8 cellular contexts compared by ENCODE assay signal in the genomic region with DNA sequence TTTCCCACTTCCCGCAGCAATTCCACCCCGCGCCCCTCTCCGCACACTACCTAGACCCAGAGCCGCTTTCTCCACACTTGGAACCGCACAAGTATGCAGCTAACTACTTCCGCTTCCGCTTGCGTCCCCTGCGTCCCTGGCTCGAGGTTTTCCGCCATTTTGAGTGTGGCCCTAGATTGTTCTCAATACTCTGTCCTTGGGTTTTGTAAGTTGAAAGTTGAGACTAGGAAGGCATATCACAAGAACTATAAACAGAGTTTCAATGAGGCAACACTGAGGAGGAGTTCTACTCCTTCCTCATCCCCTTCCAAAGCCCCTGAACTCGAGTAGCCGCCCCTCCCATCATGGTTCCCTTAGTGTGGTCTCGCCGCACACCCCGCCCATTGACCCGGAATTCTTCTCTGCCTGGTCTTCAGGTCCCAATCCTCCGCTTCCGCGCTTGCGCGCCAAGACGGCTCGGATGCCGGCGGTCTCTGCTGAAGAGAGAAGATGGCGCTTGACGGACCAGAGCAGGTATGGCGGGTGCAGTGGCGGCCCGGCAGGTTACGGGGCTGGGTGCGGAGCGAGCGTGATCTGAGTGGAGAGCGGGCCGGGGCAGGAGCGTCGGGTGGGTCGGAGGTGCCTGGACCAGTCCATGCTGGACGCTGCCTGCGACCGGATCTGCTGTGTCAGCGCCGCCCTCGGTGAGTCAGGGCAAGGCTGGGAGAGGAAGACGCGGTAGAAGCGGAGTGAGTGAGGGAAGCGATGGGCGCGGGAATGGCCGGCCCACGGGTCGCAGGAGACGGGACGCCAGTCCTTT. TPM values are rescaled to one million over a fixed set of nuclear protein-coding genes. Genes with fewer than 3 reads are reported as not detected.
DNase-seq lines count a peak whose midpoint lies in the region; ATAC-seq and TF ChIP-seq lines count a peak whose summit lies in the region.

A gene with protein sequence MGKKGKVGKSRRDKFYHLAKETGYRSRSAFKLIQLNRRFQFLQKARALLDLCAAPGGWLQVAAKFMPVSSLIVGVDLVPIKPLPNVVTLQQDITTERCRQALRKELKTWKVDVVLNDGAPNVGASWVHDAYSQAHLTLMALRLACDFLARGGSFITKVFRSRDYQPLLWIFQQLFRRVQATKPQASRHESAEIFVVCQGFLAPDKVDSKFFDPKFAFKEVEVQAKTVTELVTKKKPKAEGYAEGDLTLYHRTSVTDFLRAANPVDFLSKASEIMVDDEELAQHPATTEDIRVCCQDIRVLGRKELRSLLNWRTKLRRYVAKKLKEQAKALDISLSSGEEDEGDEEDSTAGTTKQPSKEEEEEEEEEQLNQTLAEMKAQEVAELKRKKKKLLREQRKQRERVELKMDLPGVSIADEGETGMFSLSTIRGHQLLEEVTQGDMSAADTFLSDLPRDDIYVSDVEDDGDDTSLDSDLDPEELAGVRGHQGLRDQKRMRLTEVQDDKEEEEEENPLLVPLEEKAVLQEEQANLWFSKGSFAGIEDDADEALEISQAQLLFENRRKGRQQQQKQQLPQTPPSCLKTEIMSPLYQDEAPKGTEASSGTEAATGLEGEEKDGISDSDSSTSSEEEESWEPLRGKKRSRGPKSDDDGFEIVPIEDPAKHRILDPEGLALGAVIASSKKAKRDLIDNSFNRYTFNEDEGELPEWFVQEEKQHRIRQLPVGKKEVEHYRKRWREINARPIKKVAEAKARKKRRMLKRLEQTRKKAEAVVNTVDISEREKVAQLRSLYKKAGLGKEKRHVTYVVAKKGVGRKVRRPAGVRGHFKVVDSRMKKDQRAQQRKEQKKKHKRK (minus strand): TSS at position 662 of the 799 bp plus-strand sequence. CDS start 761 bp downstream, outside the sequence.
A gene (plus strand): TSS at position 430 of the 799 bp plus-strand sequence. CDS start 60 bp downstream, at position 490.

- no peaks in the 10 kb centered on the region for H3K27me3 ChIP-seq in right cardiac atrium (ENCODE audit: control insufficient read depth, insufficient read depth)
- H3K27me3 ChIP-seq in uterus = no peaks in the 10 kb centered on the region

- H3K9me3 ChIP-seq in T-helper 17 cell (ENCODE audit: control insufficient read depth, low read length, poor library complexity, severe bottlenecking) (peaks cover 2% of the 10 kb centered on the region), right cardiac atrium (ENCODE audit: control insufficient read depth, low read length) (no peaks in the 10 kb centered on the region), uterus (no peaks in the 10 kb centered on the region)

- peak within 1 kb of the TSS; percentile 100 for H3K27ac ChIP-seq in angular gyrus (ENCODE audit: low read depth, low read length)
- H3K27ac ChIP-seq in right cardiac atrium (ENCODE audit: low read length) = peak within 1 kb of the TSS; percentile 86
- peak within 1 kb of the TSS; percentile 94 to 97 for H3K27ac ChIP-seq in uterus

- TF ChIP-seq CTCF in uterus (IDR thresholded peaks at IDR 0.05) = peak; percentile 23 to 58 (median 34)

- H3K36me3 Mint-ChIP-seq in T-helper 17 cell (ENCODE audit: low read depth) = peaks cover 17% of the 10 kb centered on the region

- peak within 1 kb of the TSS; percentile 99 for H3K4me3 Mint-ChIP-seq in T-helper 17 cell

- peak; percentile 54 to 79 for TF ChIP-seq POLR2A in uterus (IDR thresholded peaks at IDR 0.05)

- DNase-seq in NCI-H1694 treated with DMSO at 0.1 percent for 48 hours (lab: John Stamatoyannopoulos, UW) (peak; percentile 96), T-helper 17 cell (peak; percentile 91 to 93 (median 92)), right cardiac atrium (peak; percentile 96 to 98 (median 98)), pulmonary artery endothelial cell (ENCODE audit: low read depth, low spot score) (peak; percentile 84), uterus (peak; percentile 94 to 95)

- intact Hi-C loops in right cardiac atrium (cut with DNase I) = no loop called here
- intact Hi-C loops in uterus (cut with DNase I; ENCODE audit: low total_unique reads) = no loop called here

- ATAC-seq in GM18498 (IDR thresholded peaks at IDR 0.05; ENCODE audit: unreplicated experiment) (peak; percentile 88), HG02938 (IDR thresholded peaks at IDR 0.05; ENCODE audit: unreplicated experiment) (peak; percentile 88), T-helper 17 cell (peak; percentile 94), right cardiac atrium (peak; percentile 94)

- no peaks in the 10 kb centered on the region for H3K27me3 Mint-ChIP-seq in T-helper 17 cell

- H3K4me1 ChIP-seq in right cardiac atrium (ENCODE audit: control insufficient read depth, insufficient read depth, low read length) = no peaks in the 10 kb centered on the region
- H3K4me1 ChIP-seq in uterus = peaks cover 3 to 10% of the 10 kb centered on the region in 2 donors

- no peaks in the 10 kb centered on the region for H3K36me3 ChIP-seq in uterus

- H3K4me3 ChIP-seq in right cardiac atrium (ENCODE audit: low read length) (peak within 1 kb of the TSS; percentile 50), uterus (peak within 1 kb of the TSS; percentile 91 to 94)

- WGBS in right cardiac atrium = under 1% methylated on average over 58 of the region's 58 CpGs

- peak within 1 kb of the TSS; percentile 99 for H3K27ac Mint-ChIP-seq in T-helper 17 cell

- peaks cover 60% of the 10 kb centered on the region for H3K4me1 Mint-ChIP-seq in T-helper 17 cell

RNA-seq across cellular contexts. Expression of the first gene that starts in this region (rescaled TPM):
- 10 to 100 TPM; 44.2 to 54.3 TPM for total RNA-seq in T-helper 17 cell
- 10 to 100 TPM; 34.2 to 52.3 (median 38.2) TPM for total RNA-seq in right cardiac atrium
- polyA plus RNA-seq in right cardiac atrium = 17.2 TPM
- 64.3 and 102 TPM in 2 replicates for total RNA-seq in pulmonary artery endothelial cell
- total RNA-seq in uterus = 10 to 100 TPM; 29.7 to 64.7 (median 53.3) TPM

RNA-seq across cellular contexts. Expression of the second gene that starts in this region (rescaled TPM):
- 10 to 100 TPM; 83.5 to 92.2 TPM for total RNA-seq in T-helper 17 cell
- 100 to 1,000 TPM; 141 to 159 (median 147) TPM for total RNA-seq in right cardiac atrium
- polyA plus RNA-seq in right cardiac atrium = 175 TPM
- 134 and 137 TPM in 2 replicates for total RNA-seq in pulmonary artery endothelial cell
- 100 to 1,000 TPM in 1 of 4 donors, 10 to 100 TPM in 3; 12.6 to 103 (median 40.2) TPM for total RNA-seq in uterus

Comparison
In these comparisons a context has a peak if more than half of its experiments do, and no peak if none do; other contexts are left out.
1. Peak in every context shown above with its lines: DNase-seq, ATAC-seq, H3K4me3 ChIP-seq and H3K27ac ChIP-seq.